In the genomic region with DNA sequence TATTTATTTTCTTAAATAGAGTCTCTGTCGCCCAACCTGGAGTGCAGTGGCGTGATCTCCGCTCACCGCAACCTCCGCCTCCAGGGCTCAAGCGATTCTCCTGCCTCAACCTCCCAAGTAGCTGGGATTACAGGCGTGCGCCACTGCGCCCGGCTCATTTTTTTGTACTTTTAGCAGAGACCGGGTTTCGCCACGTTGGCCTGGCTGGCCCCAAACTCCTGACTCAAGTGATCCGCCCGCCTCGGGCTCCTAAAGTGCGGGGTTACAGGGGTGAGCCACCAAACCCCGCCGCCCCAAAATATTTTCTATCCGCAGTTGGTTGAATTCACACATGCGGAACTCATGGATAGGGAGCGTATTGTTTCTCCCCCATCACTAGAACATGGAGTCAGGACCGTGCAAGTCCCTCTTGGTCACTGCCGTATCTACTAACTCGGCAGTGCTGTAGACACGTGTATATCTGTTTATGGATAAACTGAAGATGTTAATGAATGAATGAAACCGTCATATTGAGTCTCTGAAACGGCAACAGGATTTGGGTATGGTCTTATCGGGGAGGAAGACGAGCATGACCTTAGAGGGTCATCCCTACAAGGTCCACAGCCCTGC, we compare ENCODE assay signal across 8 cellular contexts. TPM values are rescaled to one million over a fixed set of nuclear protein-coding genes. Genes with fewer than 3 reads are reported as not detected.
DNase-seq lines count a peak whose midpoint lies in the region; ATAC-seq and TF ChIP-seq lines count a peak whose summit lies in the region.

No MANE protein-coding gene starts in this region.

- H3K4me1 ChIP-seq in ES-I3 (ENCODE audit: insufficient read depth, low read length) (peaks cover 29% of the 10 kb centered on the region), PC-3 (ENCODE audit: insufficient read depth, low read length) (peaks cover 42% of the 10 kb centered on the region), neuronal stem cell (ENCODE audit: control insufficient read depth in 2 of 2, insufficient read depth in 1 of 2, low read depth in 1 of 2, low read length in 2 of 2) (peaks cover 0 to 8% of the 10 kb centered on the region in 2 donors)

- peaks cover 85% of the 10 kb centered on the region for H3K79me2 ChIP-seq in PC-3 (ENCODE audit: low read length)

- H2BK12ac ChIP-seq in neuronal stem cell (ENCODE audit: low read length), result no peak overlapping the region

- peak overlapping the region; percentile 99 for H3K14ac ChIP-seq in neuronal stem cell (ENCODE audit: low read length)

- TF ChIP-seq CTCF in PC-3 (conservative IDR thresholded peaks at IDR 0.05; ENCODE audit: low read depth, low read length), result no peak
- TF ChIP-seq CTCF in epithelial cell of esophagus (IDR thresholded peaks at IDR 0.05; ENCODE audit: insufficient read depth, low read depth, low read length, missing control alignments), result no peak

- intact Hi-C loops in PC-3 (cut with micrococcal nuclease), result loop anchor here (5.0 kb wide), 2 partner anchors 239 to 834 kb away; a partner anchor contains a TSS

- POLR2A ChIA-PET in PC-3 (lab: Charles Lee; ENCODE audit: unreplicated experiment), result no interaction called here

- H3K36me3 ChIP-seq in ES-I3 (ENCODE audit: insufficient read depth, low read length) (no peaks in the 10 kb centered on the region), PC-3 (ENCODE audit: low read depth, low read length) (no peaks in the 10 kb centered on the region), neuronal stem cell (replicated peaks in 1 of 2; ENCODE audit: control insufficient read depth in 2 of 2, insufficient read depth in 2 of 2, low read length in 2 of 2) (peaks cover 0 to 7% of the 10 kb centered on the region in 2 donors)

- ATAC-seq in PC-3, result no peak
- no peak for ATAC-seq in HG02763 (IDR thresholded peaks at IDR 0.05; ENCODE audit: unreplicated experiment)
- ATAC-seq in GM19397 (IDR thresholded peaks at IDR 0.05; ENCODE audit: unreplicated experiment), result no peak

- peak overlapping the region; percentile 99 for H2AK5ac ChIP-seq in neuronal stem cell (ENCODE audit: low read depth, low read length)

- no peaks in the 10 kb centered on the region for H4K20me1 ChIP-seq in PC-3 (ENCODE audit: low read length)

- peak overlapping the region; percentile 80 for H4K91ac ChIP-seq in neuronal stem cell (ENCODE audit: low read depth, low read length, poor library complexity)

- H3K4ac ChIP-seq in neuronal stem cell (ENCODE audit: low read length), result peak overlapping the region; percentile 86

- no CpG with 5 or more reads among the region's 30 CpGs for WGBS in neuronal stem cell (ENCODE audit: extremely low coverage in 2 of 2, insufficient read length in 2 of 2, insufficient replicate concordance in 1 of 2), 2 donors

- H3F3A ChIP-seq in PC-3 (ENCODE audit: low read length, unreplicated experiment), result no peaks in the 10 kb centered on the region

- H3K9me3 ChIP-seq in ES-I3 (ENCODE audit: control insufficient read depth, insufficient read depth, low read length) (no peaks in the 10 kb centered on the region), PC-3 (ENCODE audit: low read length) (no peaks in the 10 kb centered on the region), neuronal stem cell (replicated peaks in 1 of 2; ENCODE audit: control insufficient read depth in 2 of 2, insufficient read depth in 1 of 2, low read depth in 1 of 2, low read length in 2 of 2) (no peaks in the 10 kb centered on the region)

- peaks cover 9% of the 10 kb centered on the region for H3K79me1 ChIP-seq in neuronal stem cell (ENCODE audit: low read depth, low read length)

- H3K27me3 ChIP-seq in PC-3 (ENCODE audit: low read length), result no peaks in the 10 kb centered on the region
- no peaks in the 10 kb centered on the region for H3K27me3 ChIP-seq in neuronal stem cell (ENCODE audit: control insufficient read depth in 3 of 3, insufficient read depth in 3 of 3, low read depth in 1 of 3, low read length in 3 of 3)

- H3K9ac ChIP-seq in ES-I3 (ENCODE audit: low read depth, low read length) (peak overlapping the region; percentile 94), PC-3 (ENCODE audit: low read length) (peak overlapping the region; percentile 91), neuronal stem cell (ENCODE audit: low read depth, low read length, poor library complexity) (peak overlapping the region; percentile 99)

- peak overlapping the region; percentile 98 for H3K18ac ChIP-seq in neuronal stem cell (ENCODE audit: low read length)

- peak overlapping the region; percentile 66 for H4K8ac ChIP-seq in neuronal stem cell (ENCODE audit: low read depth, low read length)

- DNase-seq in PC-3 (peak; percentile 26), epithelial cell of esophagus (ENCODE audit: low read depth) (peak; percentile 35), neuronal stem cell (ENCODE audit: low spot score) (no peak), kidney glomerular epithelial cell (lab: John Stamatoyannopoulos, UW) (no peak), AG20443 (ENCODE audit: low spot score) (no peak)

- peak overlapping the region; percentile 42 for H2BK15ac ChIP-seq in neuronal stem cell (ENCODE audit: low read length)

- BruUV-seq in PC-3 (replicated peaks; lab: Mats Ljungman, UMichigan), result no TSS peak

- peak overlapping the region; percentile 79; the same call in 1 of the 2 replicates for H3K27ac ChIP-seq in PC-3 (ENCODE audit: low read length)
- no peak overlapping the region for H3K27ac ChIP-seq in neuronal stem cell (replicated peaks; ENCODE audit: low read length)

- CTCF ChIA-PET in PC-3 (lab: Charles Lee), result no interaction called here

- no peaks in the 10 kb centered on the region for H3K9me2 ChIP-seq in PC-3 (replicated peaks; ENCODE audit: low read length)

- peak overlapping the region; percentile 94 for H3K23ac ChIP-seq in neuronal stem cell (ENCODE audit: low read depth, low read length, poor library complexity)

- peak overlapping the region; percentile 96 for H2BK5ac ChIP-seq in neuronal stem cell (ENCODE audit: low read length)

- peak overlapping the region; percentile 96 for H3K4me2 ChIP-seq in PC-3 (ENCODE audit: low read length)
- H3K4me2 ChIP-seq in neuronal stem cell (ENCODE audit: insufficient read depth, low read length, poor library complexity, severe bottlenecking), result peak overlapping the region; percentile 83

- H2BK120ac ChIP-seq in neuronal stem cell (ENCODE audit: low read depth, low read length), result peak overlapping the region; percentile 95

- H3K4me3 ChIP-seq in PC-3 (ENCODE audit: low read length) (peak overlapping the region; percentile 73), epithelial cell of esophagus (ENCODE audit: low read length) (peak overlapping the region; percentile 80), neuronal stem cell (ENCODE audit: low read length in 2 of 2) (peak overlapping the region; percentile 92 to 94)

- H2AFZ ChIP-seq in PC-3 (ENCODE audit: low read length), result peak overlapping the region; percentile 91
- H2AFZ ChIP-seq in neuronal stem cell (ENCODE audit: low read length), result peak overlapping the region; percentile 99

RNA-seq across cellular contexts. Expression of a gene that starts 0.9 kb away (rescaled TPM):
- total RNA-seq in PC-3 (2014; rRNA removed), result 12.1 and 13.6 TPM in 2 replicates
- polyA plus RNA-seq in neuronal stem cell (2013, experiment 1 of 2), result 31.2 TPM
- polyA plus RNA-seq in neuronal stem cell (2013, experiment 2 of 2), result 31.1 TPM

RNA-seq across cellular contexts. Expression of a gene that starts 2.0 kb away (rescaled TPM):
- 6.4 and 7.1 TPM in 2 replicates for total RNA-seq in PC-3 (2014; rRNA removed)
- 3.3 TPM for polyA plus RNA-seq in neuronal stem cell (2013, experiment 1 of 2)
- polyA plus RNA-seq in neuronal stem cell (2013, experiment 2 of 2), result 3.3 TPM

Comparison
In these comparisons a context has a peak if more than half of its experiments do, and no peak if none do; other contexts are left out.
1. DNase-seq: peak in PC-3 (single experiment) and epithelial cell of esophagus (single experiment); none in neuronal stem cell (single experiment), kidney glomerular epithelial cell (single experiment) and AG20443 (single experiment).
2. Peak in every context shown above with its lines, with median percentiles within 50 percentile points of each other: H3K9ac ChIP-seq and H3K4me3 ChIP-seq.